In genomic region chr6:152368761-152369624, GRCh38 we compare ENCODE assay signal across 11 cellular contexts.
A peak's percentile ranks its signal among the peaks of the same experiment; 100 is the strongest.
DNase-seq lines count a peak whose midpoint lies in the region; ATAC-seq and TF ChIP-seq lines count a peak whose summit lies in the region.
"Had no signal": no experiment of that assay in that cellular context is flagged by ENCODE, and none has a peak within 500 bp of the region (broad histone marks: within the 10 kb centered on the region; RNA-seq: fewer than 3 reads in every experiment).

No MANE protein-coding gene starts in this region.

- H3K36me3 ChIP-seq in muscle layer of duodenum (ENCODE audit: control insufficient read depth in 1 of 2, insufficient read depth in 2 of 2, low read length in 2 of 2) (peaks cover 16 to 58% of the 10 kb centered on the region in 2 donors), tibial nerve (peaks cover 0 to 39% (median 0%) of the 10 kb centered on the region in 3 donors)

- H3K4me3 ChIP-seq in fibroblast of the aortic adventitia (ENCODE audit: low read depth, low read length) (no peak overlapping the region), muscle layer of duodenum (ENCODE audit: low read depth in 1 of 2, low read length in 2 of 2) (no peak overlapping the region), tibial nerve (peak overlapping the region in 1 of 4 donors; percentile 10)

- H3K27ac ChIP-seq in muscle layer of duodenum (ENCODE audit: low read length) = peak overlapping the region; percentile 14
- H3K27ac ChIP-seq in tibial nerve = peak overlapping the region; percentile 3 to 70 (median 26)
- H3K27ac ChIP-seq: RWPE1 had no signal

- no peak overlapping the region for H3K27ac Mint-ChIP-seq in activated CD4-positive, alpha-beta T cell treated with anti-CD3 and anti-CD28 coated beads, Interleukin-2, amount 10 ng/mL, durations not matched to agents 7 days and 5 days
- H3K27ac Mint-ChIP-seq: activated naive CD8-positive, alpha-beta T cell treated with anti-CD3 and anti-CD28 coated beads for 36 hours had no signal

- 52 to 63% methylated on average over 19 of the region's 19 CpGs for WGBS in tibial nerve, 2 donors

- no peak overlapping the region for H3K4me3 Mint-ChIP-seq in activated CD4-positive, alpha-beta T cell treated with anti-CD3 and anti-CD28 coated beads, Interleukin-2, amount 10 ng/mL, durations not matched to agents 7 days and 5 days
- H3K4me3 Mint-ChIP-seq: activated naive CD8-positive, alpha-beta T cell treated with anti-CD3 and anti-CD28 coated beads for 36 hours had no signal

- no peaks in the 10 kb centered on the region for H3K9me3 Mint-ChIP-seq in activated CD4-positive, alpha-beta T cell treated with anti-CD3 and anti-CD28 coated beads, Interleukin-2, amount 10 ng/mL, durations not matched to agents 7 days and 5 days
- H3K9me3 Mint-ChIP-seq: activated naive CD8-positive, alpha-beta T cell treated with anti-CD3 and anti-CD28 coated beads for 36 hours had no signal

- TF ChIP-seq CTCF in fibroblast of the aortic adventitia (IDR thresholded peaks at IDR 0.05; ENCODE audit: insufficient read depth, low read length) (no peak), tibial nerve (IDR thresholded peaks at IDR 0.05) (no peak), GM20000 (IDR thresholded peaks at IDR 0.05; ENCODE audit: extremely low read depth, missing control alignments) (no peak)

- CTCF ChIA-PET in activated CD4-positive, alpha-beta T cell treated with anti-CD3 and anti-CD28 coated beads, Interleukin-2, amount 10 ng/mL, durations not matched to agents 7 days and 5 days (lab: Charles Lee) = interaction anchor here (0.6 kb wide), 1 partner anchor 1314 kb away, joined by 5 read pairs; no protein-coding TSS in a partner anchor

- DNase-seq in NCI-H2107 treated with DMSO at 0.1 percent for 48 hours (lab: John Stamatoyannopoulos, UW; ENCODE audit: unreplicated experiment) (peak; percentile 19), NCI-H2107 (lab: John Stamatoyannopoulos, UW) (no peak), fibroblast of the aortic adventitia (ENCODE audit: low read depth) (peak; percentile 56), tibial nerve (ENCODE audit: low spot score in 2 of 2) (no peak), GM20000 (ENCODE audit: low spot score) (no peak)
- DNase-seq in activated CD4-positive, alpha-beta T cell treated with anti-CD3 and anti-CD28 coated beads, Interleukin-2, amount 10 ng/mL, durations not matched to agents 7 days and 5 days = no peak
- DNase-seq: activated CD4-positive, alpha-beta T cell treated with anti-CD3 and anti-CD28 coated beads for 4 hours; activated naive CD8-positive, alpha-beta T cell treated with anti-CD3 and anti-CD28 coated beads for 36 hours had no signal

- H3K4me1 Mint-ChIP-seq in activated CD4-positive, alpha-beta T cell treated with anti-CD3 and anti-CD28 coated beads, Interleukin-2, amount 10 ng/mL, durations not matched to agents 7 days and 5 days = no peaks in the 10 kb centered on the region
- H3K4me1 Mint-ChIP-seq: activated naive CD8-positive, alpha-beta T cell treated with anti-CD3 and anti-CD28 coated beads for 36 hours had no signal

- H3K36me3 Mint-ChIP-seq in activated CD4-positive, alpha-beta T cell treated with anti-CD3 and anti-CD28 coated beads, Interleukin-2, amount 10 ng/mL, durations not matched to agents 7 days and 5 days (ENCODE audit: low read depth) = no peaks in the 10 kb centered on the region
- H3K36me3 Mint-ChIP-seq: activated naive CD8-positive, alpha-beta T cell treated with anti-CD3 and anti-CD28 coated beads for 36 hours had no signal

- no peak for TF ChIP-seq POLR2A in tibial nerve (IDR thresholded peaks at IDR 0.05)

- ATAC-seq in HG03442 (IDR thresholded peaks at IDR 0.05; ENCODE audit: unreplicated experiment) = no peak

- peak in 1 of 2 donors; percentile 6 for TF ChIP-seq EP300 in tibial nerve (IDR thresholded peaks at IDR 0.05)

- H3K27me3 ChIP-seq in muscle layer of duodenum (ENCODE audit: low read depth, low read length) (no peaks in the 10 kb centered on the region), tibial nerve (no peaks in the 10 kb centered on the region)

- POLR2A ChIA-PET in activated CD4-positive, alpha-beta T cell treated with anti-CD3 and anti-CD28 coated beads, Interleukin-2, amount 10 ng/mL, durations not matched to agents 7 days and 5 days (lab: Charles Lee) = no interaction called here

- H3K4me1 ChIP-seq in muscle layer of duodenum (ENCODE audit: control insufficient read depth in 1 of 2, insufficient read depth in 2 of 2, low read length in 2 of 2) (peaks cover 0 to 5% of the 10 kb centered on the region in 2 donors), tibial nerve (peaks cover 0 to 10% (median 0%) of the 10 kb centered on the region in 4 donors)

- peaks cover 11% of the 10 kb centered on the region for H3K27me3 Mint-ChIP-seq in activated CD4-positive, alpha-beta T cell treated with anti-CD3 and anti-CD28 coated beads, Interleukin-2, amount 10 ng/mL, durations not matched to agents 7 days and 5 days

- H3K9me3 ChIP-seq in muscle layer of duodenum (ENCODE audit: control insufficient read depth in 1 of 2, low read length in 2 of 2) (no peaks in the 10 kb centered on the region), tibial nerve (no peaks in the 10 kb centered on the region)

Comparison
In these comparisons a context has a peak if more than half of its experiments do, and no peak if none do; other contexts are left out.
1. DNase-seq: peak in NCI-H2107 treated with DMSO at 0.1 percent for 48 hours (single experiment) and fibroblast of the aortic adventitia (single experiment); none in NCI-H2107 (single experiment), tibial nerve (0 of 2), GM20000 (single experiment) and activated CD4-positive, alpha-beta T cell treated with anti-CD3 and anti-CD28 coated beads, Interleukin-2, amount 10 ng/mL, durations not matched to agents 7 days and 5 days (single experiment).